In the genomic region with DNA sequence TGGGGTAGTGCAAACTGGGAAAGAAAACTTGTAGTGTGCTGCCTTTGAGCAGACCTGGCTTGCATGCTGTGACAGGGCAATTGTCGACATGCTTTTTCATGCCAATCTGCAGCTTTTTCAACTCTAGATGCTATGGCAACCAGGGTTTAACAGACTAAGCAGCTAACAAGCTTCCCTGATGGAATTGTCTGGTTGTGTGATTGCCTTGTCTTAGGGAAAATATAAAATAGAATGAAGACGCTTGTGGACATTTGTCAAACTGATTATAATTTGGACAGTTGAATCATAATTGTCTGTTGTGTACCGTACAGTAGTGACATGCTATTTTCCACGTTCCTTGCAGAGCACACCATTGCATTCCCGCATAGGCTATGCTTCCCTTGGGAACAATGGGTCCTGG, we compare ENCODE assay signal across 1 cellular context.
TF ChIP-seq lines count a peak whose summit lies in the region.

No MANE protein-coding gene starts in this region.

TF ChIP-seq in GM23338, 12 proteins besides CTCF, POLR2A, EP300 and RAD21 (continued from another document):
- TF ChIP-seq, protein P1, sequence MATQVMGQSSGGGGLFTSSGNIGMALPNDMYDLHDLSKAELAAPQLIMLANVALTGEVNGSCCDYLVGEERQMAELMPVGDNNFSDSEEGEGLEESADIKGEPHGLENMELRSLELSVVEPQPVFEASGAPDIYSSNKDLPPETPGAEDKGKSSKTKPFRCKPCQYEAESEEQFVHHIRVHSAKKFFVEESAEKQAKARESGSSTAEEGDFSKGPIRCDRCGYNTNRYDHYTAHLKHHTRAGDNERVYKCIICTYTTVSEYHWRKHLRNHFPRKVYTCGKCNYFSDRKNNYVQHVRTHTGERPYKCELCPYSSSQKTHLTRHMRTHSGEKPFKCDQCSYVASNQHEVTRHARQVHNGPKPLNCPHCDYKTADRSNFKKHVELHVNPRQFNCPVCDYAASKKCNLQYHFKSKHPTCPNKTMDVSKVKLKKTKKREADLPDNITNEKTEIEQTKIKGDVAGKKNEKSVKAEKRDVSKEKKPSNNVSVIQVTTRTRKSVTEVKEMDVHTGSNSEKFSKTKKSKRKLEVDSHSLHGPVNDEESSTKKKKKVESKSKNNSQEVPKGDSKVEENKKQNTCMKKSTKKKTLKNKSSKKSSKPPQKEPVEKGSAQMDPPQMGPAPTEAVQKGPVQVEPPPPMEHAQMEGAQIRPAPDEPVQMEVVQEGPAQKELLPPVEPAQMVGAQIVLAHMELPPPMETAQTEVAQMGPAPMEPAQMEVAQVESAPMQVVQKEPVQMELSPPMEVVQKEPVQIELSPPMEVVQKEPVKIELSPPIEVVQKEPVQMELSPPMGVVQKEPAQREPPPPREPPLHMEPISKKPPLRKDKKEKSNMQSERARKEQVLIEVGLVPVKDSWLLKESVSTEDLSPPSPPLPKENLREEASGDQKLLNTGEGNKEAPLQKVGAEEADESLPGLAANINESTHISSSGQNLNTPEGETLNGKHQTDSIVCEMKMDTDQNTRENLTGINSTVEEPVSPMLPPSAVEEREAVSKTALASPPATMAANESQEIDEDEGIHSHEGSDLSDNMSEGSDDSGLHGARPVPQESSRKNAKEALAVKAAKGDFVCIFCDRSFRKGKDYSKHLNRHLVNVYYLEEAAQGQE (IDR thresholded peaks at IDR 0.05; ENCODE audit: unreplicated experiment): no peak
- TF ChIP-seq NANOG (IDR thresholded peaks at IDR 0.05; ENCODE audit: borderline replicate concordance) (no peak), STAT1 (IDR thresholded peaks at IDR 0.05; ENCODE audit: unreplicated experiment) (no peak)
- TF ChIP-seq, protein P2, sequence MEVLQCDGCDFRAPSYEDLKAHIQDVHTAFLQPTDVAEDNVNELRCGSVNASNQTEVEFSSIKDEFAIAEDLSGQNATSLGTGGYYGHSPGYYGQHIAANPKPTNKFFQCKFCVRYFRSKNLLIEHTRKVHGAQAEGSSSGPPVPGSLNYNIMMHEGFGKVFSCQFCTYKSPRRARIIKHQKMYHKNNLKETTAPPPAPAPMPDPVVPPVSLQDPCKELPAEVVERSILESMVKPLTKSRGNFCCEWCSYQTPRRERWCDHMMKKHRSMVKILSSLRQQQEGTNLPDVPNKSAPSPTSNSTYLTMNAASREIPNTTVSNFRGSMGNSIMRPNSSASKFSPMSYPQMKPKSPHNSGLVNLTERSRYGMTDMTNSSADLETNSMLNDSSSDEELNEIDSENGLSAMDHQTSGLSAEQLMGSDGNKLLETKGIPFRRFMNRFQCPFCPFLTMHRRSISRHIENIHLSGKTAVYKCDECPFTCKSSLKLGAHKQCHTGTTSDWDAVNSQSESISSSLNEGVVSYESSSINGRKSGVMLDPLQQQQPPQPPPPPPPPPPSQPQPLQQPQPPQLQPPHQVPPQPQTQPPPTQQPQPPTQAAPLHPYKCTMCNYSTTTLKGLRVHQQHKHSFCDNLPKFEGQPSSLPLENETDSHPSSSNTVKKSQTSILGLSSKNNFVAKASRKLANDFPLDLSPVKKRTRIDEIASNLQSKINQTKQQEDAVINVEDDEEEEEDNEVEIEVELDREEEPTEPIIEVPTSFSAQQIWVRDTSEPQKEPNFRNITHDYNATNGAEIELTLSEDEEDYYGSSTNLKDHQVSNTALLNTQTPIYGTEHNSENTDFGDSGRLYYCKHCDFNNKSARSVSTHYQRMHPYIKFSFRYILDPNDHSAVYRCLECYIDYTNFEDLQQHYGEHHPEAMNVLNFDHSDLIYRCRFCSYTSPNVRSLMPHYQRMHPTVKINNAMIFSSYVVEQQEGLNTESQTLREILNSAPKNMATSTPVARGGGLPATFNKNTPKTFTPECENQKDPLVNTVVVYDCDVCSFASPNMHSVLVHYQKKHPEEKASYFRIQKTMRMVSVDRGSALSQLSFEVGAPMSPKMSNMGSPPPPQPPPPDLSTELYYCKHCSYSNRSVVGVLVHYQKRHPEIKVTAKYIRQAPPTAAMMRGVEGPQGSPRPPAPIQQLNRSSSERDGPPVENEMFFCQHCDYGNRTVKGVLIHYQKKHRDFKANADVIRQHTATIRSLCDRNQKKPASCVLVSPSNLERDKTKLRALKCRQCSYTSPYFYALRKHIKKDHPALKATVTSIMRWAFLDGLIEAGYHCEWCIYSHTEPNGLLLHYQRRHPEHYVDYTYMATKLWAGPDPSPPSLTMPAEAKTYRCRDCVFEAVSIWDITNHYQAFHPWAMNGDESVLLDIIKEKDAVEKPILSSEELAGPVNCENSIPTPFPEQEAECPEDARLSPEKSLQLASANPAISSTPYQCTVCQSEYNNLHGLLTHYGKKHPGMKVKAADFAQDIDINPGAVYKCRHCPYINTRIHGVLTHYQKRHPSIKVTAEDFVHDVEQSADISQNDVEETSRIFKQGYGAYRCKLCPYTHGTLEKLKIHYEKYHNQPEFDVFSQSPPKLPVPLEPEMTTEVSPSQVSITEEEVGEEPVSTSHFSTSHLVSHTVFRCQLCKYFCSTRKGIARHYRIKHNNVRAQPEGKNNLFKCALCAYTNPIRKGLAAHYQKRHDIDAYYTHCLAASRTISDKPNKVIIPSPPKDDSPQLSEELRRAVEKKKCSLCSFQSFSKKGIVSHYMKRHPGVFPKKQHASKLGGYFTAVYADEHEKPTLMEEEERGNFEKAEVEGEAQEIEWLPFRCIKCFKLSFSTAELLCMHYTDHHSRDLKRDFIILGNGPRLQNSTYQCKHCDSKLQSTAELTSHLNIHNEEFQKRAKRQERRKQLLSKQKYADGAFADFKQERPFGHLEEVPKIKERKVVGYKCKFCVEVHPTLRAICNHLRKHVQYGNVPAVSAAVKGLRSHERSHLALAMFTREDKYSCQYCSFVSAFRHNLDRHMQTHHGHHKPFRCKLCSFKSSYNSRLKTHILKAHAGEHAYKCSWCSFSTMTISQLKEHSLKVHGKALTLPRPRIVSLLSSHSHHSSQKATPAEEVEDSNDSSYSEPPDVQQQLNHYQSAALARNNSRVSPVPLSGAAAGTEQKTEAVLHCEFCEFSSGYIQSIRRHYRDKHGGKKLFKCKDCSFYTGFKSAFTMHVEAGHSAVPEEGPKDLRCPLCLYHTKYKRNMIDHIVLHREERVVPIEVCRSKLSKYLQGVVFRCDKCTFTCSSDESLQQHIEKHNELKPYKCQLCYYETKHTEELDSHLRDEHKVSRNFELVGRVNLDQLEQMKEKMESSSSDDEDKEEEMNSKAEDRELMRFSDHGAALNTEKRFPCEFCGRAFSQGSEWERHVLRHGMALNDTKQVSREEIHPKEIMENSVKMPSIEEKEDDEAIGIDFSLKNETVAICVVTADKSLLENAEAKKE (CRISPR knock-in tag; IDR thresholded peaks at IDR 0.05): no peak
TF ChIP-seq in GM23338: peak in this region for 0.
